10 cellular contexts compared by ENCODE assay signal in the genomic region with DNA sequence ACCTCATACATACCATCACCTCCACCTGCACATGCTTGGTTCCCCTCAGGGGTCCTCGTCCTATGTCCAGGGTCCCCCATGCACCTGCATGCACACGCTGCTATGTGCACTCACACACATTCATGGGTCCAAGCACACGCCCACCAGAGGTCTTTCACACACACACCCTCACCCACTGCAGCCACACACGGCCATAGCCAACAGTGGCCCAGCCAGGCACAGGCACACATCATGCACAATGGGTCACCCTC. TPM values are rescaled to one million over a fixed set of nuclear protein-coding genes. Genes with fewer than 3 reads are reported as not detected.
DNase-seq lines count a peak whose midpoint lies in the region; ATAC-seq, FAIRE-seq and TF ChIP-seq lines count a peak whose summit lies in the region.
"Had no signal": no experiment of that assay in that cellular context is flagged by ENCODE, and none has a peak within 500 bp of the region (broad histone marks: within the 10 kb centered on the region; RNA-seq: fewer than 3 reads in every experiment).

No MANE protein-coding gene starts in this region.

- H3K36me3 Mint-ChIP-seq in activated naive CD4-positive, alpha-beta T cell treated with anti-CD3 and anti-CD28 coated beads, Interleukin-2, amount 50 U/mL, for 24 hours: no peaks in the 10 kb centered on the region
- peaks cover 6 to 8% of the 10 kb centered on the region in 2 donors for H3K36me3 Mint-ChIP-seq in activated naive CD4-positive, alpha-beta T cell treated with anti-CD3 and anti-CD28 coated beads, Interleukin-2, amount 50 U/mL, for 72 hours

- H3K4me1 ChIP-seq in colonic mucosa: peaks cover 11% of the 10 kb centered on the region
- peaks cover 6 to 60% of the 10 kb centered on the region in 2 donors for H3K4me1 ChIP-seq in muscle layer of duodenum (ENCODE audit: control insufficient read depth in 1 of 2, insufficient read depth in 2 of 2, low read length in 2 of 2)
- peaks cover 1% of the 10 kb centered on the region for H3K4me1 ChIP-seq in urinary bladder (ENCODE audit: insufficient read depth)
- H3K4me1 ChIP-seq in pancreas: peaks cover 0 to under 1% (median 0%) of the 10 kb centered on the region in 3 donors

- WGBS in urinary bladder: 46% methylated on average over 4 of the region's 4 CpGs
- 61 to 68% methylated on average over 4 of the region's 4 CpGs for WGBS in pancreas, 2 donors

- no peak for ATAC-seq in activated naive CD4-positive, alpha-beta T cell treated with anti-CD3 and anti-CD28 coated beads, Interleukin-2, amount 50 U/mL, for 72 hours
- ATAC-seq in pancreas: no peak

- no peak for DNase-seq in activated naive CD4-positive, alpha-beta T cell treated with anti-CD3 and anti-CD28 coated beads, Interleukin-2, amount 50 U/mL, for 72 hours (ENCODE audit: low spot score in 2 of 2)
- no peak for DNase-seq in colonic mucosa
- no peak for DNase-seq in pancreas
- DNase-seq in NCI-H510A treated with DMSO at 0.1 percent for 48 hours (lab: John Stamatoyannopoulos, UW): no peak
- no peak for DNase-seq in DMS153 treated with DMSO at 0.1 percent for 48 hours (lab: John Stamatoyannopoulos, UW; ENCODE audit: unreplicated experiment)

- no peaks in the 10 kb centered on the region for H3K9me3 Mint-ChIP-seq in activated naive CD4-positive, alpha-beta T cell treated with anti-CD3 and anti-CD28 coated beads, Interleukin-2, amount 50 U/mL, for 24 hours
- no peaks in the 10 kb centered on the region for H3K9me3 Mint-ChIP-seq in activated naive CD4-positive, alpha-beta T cell treated with anti-CD3 and anti-CD28 coated beads, Interleukin-2, amount 50 U/mL, for 72 hours

- FAIRE-seq in pancreas (lab: Jason Lieb, UNC): no peak
- FAIRE-seq: colon had no signal

- peaks cover 15% of the 10 kb centered on the region for H3K4me1 Mint-ChIP-seq in activated naive CD4-positive, alpha-beta T cell treated with anti-CD3 and anti-CD28 coated beads, Interleukin-2, amount 50 U/mL, for 24 hours

- intact Hi-C loops in colonic mucosa (cut with DNase I) (no loop called here), pancreas (cut with DNase I) (loop anchor here in 1 of 3 donors (5.0 kb wide), 1 partner anchor 185 kb away; the partner anchor contains the start of gene MATN1)

- H3K27ac ChIP-seq in colonic mucosa: no peak overlapping the region
- H3K27ac ChIP-seq in muscle layer of duodenum (ENCODE audit: low read length): no peak overlapping the region
- H3K27ac ChIP-seq in urinary bladder (ENCODE audit: low read depth): no peak overlapping the region
- no peak overlapping the region for H3K27ac ChIP-seq in pancreas
- H3K27ac ChIP-seq: SK-N-MC had no signal

- H3K4me3 Mint-ChIP-seq in activated naive CD4-positive, alpha-beta T cell treated with anti-CD3 and anti-CD28 coated beads, Interleukin-2, amount 50 U/mL, for 24 hours: peak overlapping the region; percentile 80

- no peaks in the 10 kb centered on the region for H3K36me3 ChIP-seq in colonic mucosa
- H3K36me3 ChIP-seq in muscle layer of duodenum (ENCODE audit: control insufficient read depth in 1 of 2, insufficient read depth in 2 of 2, low read length in 2 of 2): no peaks in the 10 kb centered on the region
- no peaks in the 10 kb centered on the region for H3K36me3 ChIP-seq in urinary bladder (ENCODE audit: insufficient read depth)
- no peaks in the 10 kb centered on the region for H3K36me3 ChIP-seq in pancreas

- TF ChIP-seq CTCF in colonic mucosa (IDR thresholded peaks at IDR 0.05): no peak
- no peak for TF ChIP-seq CTCF in pancreas (IDR thresholded peaks at IDR 0.05)

- H3K9ac ChIP-seq in colonic mucosa (ENCODE audit: low read depth in 2 of 2, low read length in 2 of 2): peak overlapping the region; percentile 55 to 78

- H3K27ac Mint-ChIP-seq in activated naive CD4-positive, alpha-beta T cell treated with anti-CD3 and anti-CD28 coated beads, Interleukin-2, amount 50 U/mL, for 24 hours: peak overlapping the region; percentile 70
- H3K27ac Mint-ChIP-seq in activated naive CD4-positive, alpha-beta T cell treated with anti-CD3 and anti-CD28 coated beads, Interleukin-2, amount 50 U/mL, for 72 hours: no peak overlapping the region

- H3K27me3 Mint-ChIP-seq in activated naive CD4-positive, alpha-beta T cell treated with anti-CD3 and anti-CD28 coated beads, Interleukin-2, amount 50 U/mL, for 24 hours: peaks cover 14% of the 10 kb centered on the region

- no peaks in the 10 kb centered on the region for H3K9me3 ChIP-seq in colonic mucosa
- no peaks in the 10 kb centered on the region for H3K9me3 ChIP-seq in muscle layer of duodenum (ENCODE audit: control insufficient read depth in 1 of 2, low read length in 2 of 2)
- H3K9me3 ChIP-seq in pancreas: no peaks in the 10 kb centered on the region

- H3K4me3 ChIP-seq in colonic mucosa (peak overlapping the region; percentile 42), muscle layer of duodenum (ENCODE audit: low read depth in 1 of 2, low read length in 2 of 2) (peak overlapping the region; percentile 59 to 78), urinary bladder (ENCODE audit: low read depth, low read length) (peak overlapping the region; percentile 73), pancreas (peak overlapping the region in 1 of 4 donors; percentile 50)

- H3K27me3 ChIP-seq in colonic mucosa (no peaks in the 10 kb centered on the region), muscle layer of duodenum (ENCODE audit: low read depth, low read length) (peaks cover 6% of the 10 kb centered on the region), pancreas (no peaks in the 10 kb centered on the region)

RNA-seq across cellular contexts. Expression of gene SDC3, which starts 1.2 kb away (rescaled TPM):
- total RNA-seq in activated naive CD4-positive, alpha-beta T cell treated with anti-CD3 and anti-CD28 coated beads, Interleukin-2, amount 50 U/mL, for 72 hours: 1 to 10 TPM in 1 of 2 donors, not detected in 1; 1.7 TPM
- 10 to 100 TPM; 15.2 to 24.2 TPM for total RNA-seq in colonic mucosa
- 32.4 TPM for total RNA-seq in urinary bladder
- 107 TPM for polyA plus RNA-seq in urinary bladder
- total RNA-seq in pancreas: 10 to 100 TPM in 2 of 6 donors, 1 to 10 TPM in 4; 5.6 to 18.9 (median 7.6) TPM
- 1 to 10 TPM; 4.2 to 8.3 TPM for polyA plus RNA-seq in pancreas
